Comparison of ENCODE assay signal across 25 cellular contexts in the genomic region with DNA sequence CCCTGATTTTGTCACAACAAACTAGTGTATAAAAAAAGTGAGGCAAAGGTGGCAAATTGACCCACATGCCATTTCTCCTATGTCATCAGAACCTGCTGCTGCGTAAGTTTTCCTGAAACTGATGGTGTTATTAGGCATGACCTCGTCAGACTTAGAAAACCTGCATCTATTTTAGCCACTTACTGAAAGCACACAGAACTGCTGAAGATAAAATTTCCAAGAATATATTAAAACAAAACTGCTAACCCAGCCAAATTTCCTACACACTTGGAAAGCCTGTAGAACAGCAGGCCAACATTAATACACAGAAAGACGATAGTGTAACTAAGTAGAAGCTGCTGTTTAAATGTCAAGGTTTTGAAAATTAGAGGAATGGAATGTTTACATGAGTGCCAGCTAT.
DNase-seq lines count a peak whose midpoint lies in the region; FAIRE-seq and TF ChIP-seq lines count a peak whose summit lies in the region.
"Had no signal": no experiment of that assay in that cellular context is flagged by ENCODE, and none has a peak within 500 bp of the region (broad histone marks: within the 10 kb centered on the region; RNA-seq: fewer than 3 reads in every experiment).

No MANE protein-coding gene starts in this region.

- H3K79me1 ChIP-seq in mesendoderm (ENCODE audit: low read length), result no peaks in the 10 kb centered on the region

- no peak overlapping the region for H3K18ac ChIP-seq in mesendoderm (ENCODE audit: low read length)

- H2BK5ac ChIP-seq in mesendoderm (ENCODE audit: low read length), result no peak overlapping the region

- H3K27me3 Mint-ChIP-seq in nephron progenitor cell (ENCODE audit: low read depth, poor library complexity), result no peaks in the 10 kb centered on the region
- H3K27me3 Mint-ChIP-seq: activated naive CD8-positive, alpha-beta T cell treated with anti-CD3 and anti-CD28 coated beads, Interleukin-2, amount 10 ng/mL, durations not matched to agents 7 days and 5 days had no signal

- H3K36me3 ChIP-seq in OCI-LY3 (replicated peaks; ENCODE audit: low read depth, low read length) (no peaks in the 10 kb centered on the region), mesendoderm (ENCODE audit: control insufficient read depth, insufficient read depth, low read length) (no peaks in the 10 kb centered on the region)
- H3K36me3 ChIP-seq: sigmoid colon, WERI-Rb-1 had no signal

- no peak overlapping the region for H3K27ac Mint-ChIP-seq in nephron progenitor cell
- H3K27ac Mint-ChIP-seq: activated naive CD8-positive, alpha-beta T cell treated with anti-CD3 and anti-CD28 coated beads, Interleukin-2, amount 10 ng/mL, durations not matched to agents 7 days and 5 days; CD14-positive monocyte; natural killer cell had no signal

- no peak for TF ChIP-seq POLR2A in H54 (IDR thresholded peaks at IDR 0.05; ENCODE audit: low read depth, low read length)

- no CpG with 5 or more reads among the region's 3 CpGs for WGBS in mesendoderm (ENCODE audit: extremely low coverage, insufficient coverage, low lambda C conversion rate)

- no peaks in the 10 kb centered on the region for H3K79me2 ChIP-seq in OCI-LY3 (ENCODE audit: low read length)
- no peaks in the 10 kb centered on the region for H3K79me2 ChIP-seq in mesendoderm (ENCODE audit: control insufficient read depth, insufficient read depth, low read length)

- H3K9me3 ChIP-seq in OCI-LY3 (ENCODE audit: insufficient read depth, low read length), result no peaks in the 10 kb centered on the region
- H3K9me3 ChIP-seq: sigmoid colon had no signal

- no peak overlapping the region for H4K5ac ChIP-seq in mesendoderm (ENCODE audit: low read length)

- no peaks in the 10 kb centered on the region for H4K20me1 ChIP-seq in OCI-LY3 (ENCODE audit: insufficient read depth, low read length)

- no peaks in the 10 kb centered on the region for H3K4me1 Mint-ChIP-seq in nephron progenitor cell
- H3K4me1 Mint-ChIP-seq: activated naive CD8-positive, alpha-beta T cell treated with anti-CD3 and anti-CD28 coated beads, Interleukin-2, amount 10 ng/mL, durations not matched to agents 7 days and 5 days; CD14-positive monocyte; natural killer cell had no signal

- no peak overlapping the region for H4K8ac ChIP-seq in mesendoderm (ENCODE audit: low read depth, low read length)

- no peak overlapping the region for H3K9ac ChIP-seq in OCI-LY3 (ENCODE audit: low read length)
- no peak overlapping the region for H3K9ac ChIP-seq in mesendoderm (ENCODE audit: low read length)

- H2AFZ ChIP-seq in OCI-LY3 (ENCODE audit: low read depth, low read length), result no peak overlapping the region

- no peaks in the 10 kb centered on the region for H3K27me3 ChIP-seq in OCI-LY3 (ENCODE audit: low read depth, low read length)
- H3K27me3 ChIP-seq in mesendoderm (ENCODE audit: insufficient read depth, low read length, poor library complexity), result no peaks in the 10 kb centered on the region
- H3K27me3 ChIP-seq: sigmoid colon had no signal

- TF ChIP-seq CTCF in OCI-LY3 (IDR thresholded peaks at IDR 0.05; ENCODE audit: low read depth, low read length) (no peak), epithelial cell of esophagus (IDR thresholded peaks at IDR 0.05; ENCODE audit: insufficient read depth, low read depth, low read length, missing control alignments) (no peak), nephron progenitor cell (IDR thresholded peaks at IDR 0.05) (no peak)

- no peak overlapping the region for H3K27ac ChIP-seq in OCI-LY3 (ENCODE audit: low read length)
- H3K27ac ChIP-seq in mesendoderm (ENCODE audit: low read depth, low read length), result no peak overlapping the region
- H3K27ac ChIP-seq: HL-60, WERI-Rb-1 had no signal

- no peak overlapping the region for H2BK120ac ChIP-seq in mesendoderm (ENCODE audit: low read depth, low read length)

- FAIRE-seq in H54 (lab: Jason Lieb, UNC), result peak; percentile 15
- FAIRE-seq: D721Med, GM18507, H1 had no signal

- no peak overlapping the region for H3K56ac ChIP-seq in mesendoderm (ENCODE audit: low read length)

- no peak overlapping the region for H3K4me3 Mint-ChIP-seq in nephron progenitor cell
- H3K4me3 Mint-ChIP-seq: activated naive CD8-positive, alpha-beta T cell treated with anti-CD3 and anti-CD28 coated beads, Interleukin-2, amount 10 ng/mL, durations not matched to agents 7 days and 5 days; CD14-positive monocyte; natural killer cell had no signal

- no peaks in the 10 kb centered on the region for H3K9me3 Mint-ChIP-seq in nephron progenitor cell

- H3K4me2 ChIP-seq in OCI-LY3 (ENCODE audit: low read length), result peak overlapping the region; percentile 13; the same call in 1 of the 2 replicates
- H3K4me2 ChIP-seq in mesendoderm (ENCODE audit: low read length), result no peak overlapping the region

- no peak overlapping the region for H3K4ac ChIP-seq in mesendoderm (ENCODE audit: low read depth, low read length)

- no peak overlapping the region for H2BK15ac ChIP-seq in mesendoderm (replicated peaks; ENCODE audit: low read depth)

- H3K36me3 Mint-ChIP-seq in nephron progenitor cell (ENCODE audit: low read depth), result no peaks in the 10 kb centered on the region
- H3K36me3 Mint-ChIP-seq: activated naive CD8-positive, alpha-beta T cell treated with anti-CD3 and anti-CD28 coated beads, Interleukin-2, amount 10 ng/mL, durations not matched to agents 7 days and 5 days; CD14-positive monocyte; natural killer cell had no signal

- H3K23ac ChIP-seq in mesendoderm (ENCODE audit: low read length), result no peak overlapping the region

- H3K4me1 ChIP-seq in OCI-LY3 (ENCODE audit: low read length), result peaks cover 32% of the 10 kb centered on the region
- no peaks in the 10 kb centered on the region for H3K4me1 ChIP-seq in mesendoderm (ENCODE audit: control insufficient read depth, low read depth, low read length)

- no peak for DNase-seq in H54 (ENCODE audit: insufficient read length, low spot score)
- peak; percentile 2 for DNase-seq in epithelial cell of esophagus (ENCODE audit: low read depth)
- peak; percentile 33 for DNase-seq in mesendoderm
- DNase-seq in cerebellum (ENCODE audit: low spot score), result no peak
- DNase-seq in nephron progenitor cell, result no peak
- no peak for DNase-seq in NCI-H1436 treated with DMSO at 0.1 percent for 48 hours (lab: John Stamatoyannopoulos, UW)
- DNase-seq: activated CD4-positive, alpha-beta T cell treated with anti-CD3 and anti-CD28 coated beads, Interleukin-2, amount 50 U/mL, for 1 hour; activated CD8-positive, alpha-beta memory T cell treated with anti-CD3 and anti-CD28 coated beads, Interleukin-2, amount 50 U/mL, for 48 hours; activated naive CD8-positive, alpha-beta T cell treated with anti-CD3 and anti-CD28 coated beads, Interleukin-2, amount 10 ng/mL, durations not matched to agents 7 days and 5 days; left colon; midbrain; natural killer cell; NCI-H1105; NCI-H524; posterior cingulate gyrus; sigmoid colon; stimulated activated CD4-positive, alpha-beta T cell treated with anti-CD3 and anti-CD28 coated beads, Interleukin-15, amount 100 ng/mL, for 24 hours; stimulated activated CD8-positive, alpha-beta memory T cell treated with anti-CD3 and anti-CD28 coated beads, Interleukin-4, amount 100 ng/mL, for 48 hours; WERI-Rb-1 had no signal

- H2AK5ac ChIP-seq in mesendoderm (ENCODE audit: low read length), result no peak overlapping the region

- H3K4me3 ChIP-seq in OCI-LY3 (ENCODE audit: low read length) (no peak overlapping the region), epithelial cell of esophagus (ENCODE audit: low read length) (no peak overlapping the region), mesendoderm (ENCODE audit: low read length) (no peak overlapping the region)
- H3K4me3 ChIP-seq: sigmoid colon had no signal

Comparison
In these comparisons a context has a peak if more than half of its experiments do, and no peak if none do; other contexts are left out.
1. DNase-seq: peak in epithelial cell of esophagus (single experiment) and mesendoderm (single experiment); none in H54 (single experiment), cerebellum (single experiment), nephron progenitor cell (single experiment) and NCI-H1436 treated with DMSO at 0.1 percent for 48 hours (single experiment).